ENCODE assay signal across 26 cellular contexts in the genomic region with DNA sequence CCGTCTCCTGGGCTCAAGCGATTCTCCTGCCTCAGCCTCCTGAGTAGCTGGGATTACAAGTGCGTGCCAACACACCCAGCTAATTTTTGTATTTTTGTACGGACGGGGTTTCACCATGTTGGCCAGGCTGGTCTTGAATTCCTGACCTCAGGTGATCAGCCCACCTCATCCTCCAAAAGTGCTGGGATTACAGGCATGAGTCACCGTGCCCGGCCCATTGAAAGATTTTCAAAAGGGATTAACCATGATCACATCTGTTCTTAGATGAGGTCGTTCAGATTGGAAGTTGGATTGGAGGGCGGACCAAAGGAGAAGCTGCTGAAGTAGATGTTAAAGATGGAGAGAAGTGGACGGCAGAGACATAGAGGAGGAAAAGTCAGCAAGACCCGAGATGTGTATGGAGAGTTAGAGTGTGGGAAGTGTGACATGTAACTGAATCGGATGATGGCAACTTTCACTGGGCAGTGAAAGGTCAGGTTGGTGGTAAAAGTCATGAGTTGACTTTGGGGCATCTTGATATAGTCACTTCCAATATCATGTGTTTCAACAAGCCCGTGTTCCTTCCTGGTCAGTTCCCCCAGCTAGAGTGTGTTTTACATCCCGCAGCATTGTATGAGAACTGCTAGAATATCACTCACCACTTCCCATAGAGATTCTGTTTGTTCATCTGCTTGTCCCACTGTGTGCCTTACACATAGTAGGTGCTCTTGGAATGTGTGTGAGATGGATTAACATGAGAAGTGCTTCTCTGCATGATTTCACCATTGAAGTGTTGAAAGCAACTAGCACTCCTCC. TPM values are rescaled to one million over a fixed set of nuclear protein-coding genes. Genes with fewer than 3 reads are reported as not detected.
"Had no signal": no experiment of that assay in that cellular context is flagged by ENCODE, and none has a peak within 500 bp of the region (broad histone marks: within the 10 kb centered on the region; RNA-seq: fewer than 3 reads in every experiment).

No MANE protein-coding gene starts in this region.

- ATAC-seq: gastroesophageal sphincter had no signal

- H3K4me3 Mint-ChIP-seq: activated B cell treated with CpG ODN at 0.5 μM for 24 hours; activated CD8-positive, alpha-beta T cell treated with anti-CD3 and anti-CD28 coated beads for 36 hours; activated naive CD4-positive, alpha-beta T cell treated with anti-CD3 and anti-CD28 coated beads for 36 hours; activated naive CD8-positive, alpha-beta T cell treated with anti-CD3 and anti-CD28 coated beads, Interleukin-2, amount 50 U/mL, for 24 hours; central memory CD8-positive, alpha-beta T cell; immature natural killer cell; memory B cell had no signal

- H3K36me3 Mint-ChIP-seq: immature natural killer cell had no signal

- H3K27ac Mint-ChIP-seq: activated B cell treated with CpG ODN at 0.5 μM for 24 hours; activated CD8-positive, alpha-beta T cell treated with anti-CD3 and anti-CD28 coated beads for 36 hours; activated naive CD4-positive, alpha-beta T cell treated with anti-CD3 and anti-CD28 coated beads for 36 hours; activated naive CD8-positive, alpha-beta T cell treated with anti-CD3 and anti-CD28 coated beads, Interleukin-2, amount 50 U/mL, for 24 hours; activated T-helper 2 cell treated with anti-CD3 and anti-CD28 coated beads, Interferon-gamma antibody, Interleukin-2, Interleukin-4, amounts not matched to agents 10 μg/mL and 5 μg/mL and 100 μg/mL, durations not matched to agents 14 hours and 24 hours and 36 hours; memory B cell had no signal

- H3K27me3 ChIP-seq: brain microvascular endothelial cell, colonic mucosa, esophagus muscularis mucosa, gastroesophageal sphincter had no signal

- H3K27me3 Mint-ChIP-seq: activated CD8-positive, alpha-beta T cell treated with anti-CD3 and anti-CD28 coated beads for 36 hours had no signal

- H3K9me3 ChIP-seq: colonic mucosa had no signal

- DNase-seq: activated B cell treated with CpG ODN at 0.5 μM for 24 hours; activated CD4-positive, alpha-beta T cell treated with anti-CD3 and anti-CD28 coated beads for 4 hours; activated CD8-positive, alpha-beta T cell treated with anti-CD3 and anti-CD28 coated beads for 36 hours; activated naive CD4-positive, alpha-beta T cell treated with anti-CD3 and anti-CD28 coated beads for 36 hours; activated naive CD8-positive, alpha-beta T cell treated with anti-CD3 and anti-CD28 coated beads, Interleukin-2, amount 50 U/mL, for 24 hours; activated T-cell treated with anti-CD3 and anti-CD28 coated beads, Interleukin-2, amount 50 U/mL, for 1 hour; anterior cingulate cortex; brain microvascular endothelial cell; colonic mucosa; immature natural killer cell; occipital lobe; posterior cingulate gyrus; stimulated activated CD4-positive, alpha-beta T cell treated with anti-CD3 and anti-CD28 coated beads, Interleukin-12 subunit alpha, Interleukin-12 subunit beta, amount 100 ng/mL, for 4 hours; stimulated activated CD4-positive, alpha-beta T cell treated with anti-CD3 and anti-CD28 coated beads, Interleukin-1b, Interleukin-23, amount 100 ng/mL, for 48 hours; stimulated activated CD8-positive, alpha-beta memory T cell treated with anti-CD3 and anti-CD28 coated beads, Interleukin-4, amount 100 ng/mL, for 48 hours; stimulated activated naive CD4-positive, alpha-beta T cell had no signal

- H3K4me1 Mint-ChIP-seq: activated B cell treated with CpG ODN at 0.5 μM for 24 hours; central memory CD8-positive, alpha-beta T cell; immature natural killer cell; memory B cell had no signal

- H3K4me3 ChIP-seq: colonic mucosa, esophagus muscularis mucosa, gastroesophageal sphincter had no signal

- H3K27ac ChIP-seq: brain microvascular endothelial cell, colonic mucosa, esophagus muscularis mucosa, gastroesophageal sphincter had no signal

- H3K9me3 Mint-ChIP-seq: activated CD8-positive, alpha-beta T cell treated with anti-CD3 and anti-CD28 coated beads for 36 hours; activated naive CD4-positive, alpha-beta T cell treated with anti-CD3 and anti-CD28 coated beads for 36 hours; activated naive CD8-positive, alpha-beta T cell treated with anti-CD3 and anti-CD28 coated beads, Interleukin-2, amount 50 U/mL, for 24 hours; activated T-helper 2 cell treated with anti-CD3 and anti-CD28 coated beads, Interferon-gamma antibody, Interleukin-2, Interleukin-4, amounts not matched to agents 10 μg/mL and 5 μg/mL and 100 μg/mL, durations not matched to agents 14 hours and 24 hours and 36 hours had no signal

- FAIRE-seq: TTC549, urothelium cell line had no signal

- H3K36me3 ChIP-seq: brain microvascular endothelial cell, colonic mucosa, esophagus muscularis mucosa, gastroesophageal sphincter had no signal

- H3K4me1 ChIP-seq: colonic mucosa, esophagus muscularis mucosa, gastroesophageal sphincter had no signal

RNA-seq across cellular contexts. Expression of a gene that starts 54.4 kb away (rescaled TPM):
- total RNA-seq: activated B cell treated with CpG ODN at 0.5 μM for 24 hours; activated CD8-positive, alpha-beta T cell treated with anti-CD3 and anti-CD28 coated beads for 36 hours; activated naive CD4-positive, alpha-beta T cell treated with anti-CD3 and anti-CD28 coated beads for 36 hours; activated T-helper 2 cell treated with anti-CD3 and anti-CD28 coated beads, Interferon-gamma antibody, Interleukin-2, Interleukin-4, amounts not matched to agents 10 μg/mL and 5 μg/mL and 100 μg/mL, durations not matched to agents 14 hours and 24 hours and 36 hours; mononuclear cell; T-helper 2 cell treated with Interferon-gamma antibody and Interleukin-4, amounts not matched to agents 100 ng/mL and 5 ng/mL, for 36 hours had no signal
- polyA plus RNA-seq: immature natural killer cell, neural cell had no signal
